ENCODE assay signal across 28 cellular contexts in genomic region chr1:221675880-221676800, GRCh38.
"Had no signal": no experiment of that assay in that cellular context is flagged by ENCODE, and none has a peak within 500 bp of the region (broad histone marks: within the 10 kb centered on the region; RNA-seq: fewer than 3 reads in every experiment).

No MANE protein-coding gene starts in this region.

- ATAC-seq: foreskin keratinocyte; gastroesophageal sphincter; heart left ventricle; left cardiac atrium; lower lobe of right lung; naive thymus-derived CD8-positive, alpha-beta T cell; psoas muscle; right cardiac atrium; stimulated activated naive CD8-positive, alpha-beta T cell treated with anti-CD3 and anti-CD28 coated beads, Interleukin-15, amount 100 ng/mL, for 72 hours had no signal

- H3K4me2 ChIP-seq: hepatocyte, smooth muscle cell had no signal

- H3K79me2 ChIP-seq: hepatocyte had no signal

- FAIRE-seq: endothelial cell of umbilical vein had no signal

- H3K36me3 ChIP-seq: esophagus muscularis mucosa, gastroesophageal sphincter, heart left ventricle, left ventricle myocardium inferior, lower lobe of right lung, suprapubic skin, transverse colon, vagina had no signal

- DNase-seq: dermis blood vessel endothelial cell; effector memory CD4-positive, alpha-beta T cell; foreskin keratinocyte; heart left ventricle; left cardiac atrium; left ventricle myocardium inferior; lower lobe of right lung; naive thymus-derived CD8-positive, alpha-beta T cell; nephron progenitor cell; nucleus accumbens; posterior cingulate gyrus; psoas muscle; right cardiac atrium; stimulated activated CD4-positive, alpha-beta T cell treated with anti-CD3 and anti-CD28 coated beads, Interleukin-12 subunit alpha, Interleukin-12 subunit beta, amount 100 ng/mL, for 4 hours; stimulated activated CD4-positive, alpha-beta T cell treated with anti-CD3 and anti-CD28 coated beads, Interleukin-1b, Interleukin-23, amount 100 ng/mL, for 48 hours; stimulated activated CD4-positive, alpha-beta T cell treated with anti-CD3 and anti-CD28 coated beads, Interleukin-4, amount 100 ng/mL, for 1 hour; stimulated activated CD8-positive, alpha-beta memory T cell treated with anti-CD3 and anti-CD28 coated beads, Interleukin-4, amount 100 ng/mL, for 48 hours; stimulated activated naive CD4-positive, alpha-beta T cell; stimulated activated naive CD8-positive, alpha-beta T cell treated with anti-CD3 and anti-CD28 coated beads, Interleukin-15, amount 100 ng/mL, for 72 hours; transverse colon had no signal

- H3K4me3 ChIP-seq: coronary artery, esophagus muscularis mucosa, gastroesophageal sphincter, heart left ventricle, hepatocyte, left ventricle myocardium inferior, lower lobe of right lung, psoas muscle, smooth muscle cell, suprapubic skin, transverse colon, vagina had no signal

- H3K9me3 ChIP-seq: lower lobe of right lung, suprapubic skin, transverse colon, vagina had no signal

- H3K27me3 ChIP-seq: esophagus muscularis mucosa, foreskin keratinocyte, gastroesophageal sphincter, heart left ventricle, hepatocyte, suprapubic skin, transverse colon, vagina had no signal

- H2AFZ ChIP-seq: hepatocyte had no signal

- H3K4me1 ChIP-seq: esophagus muscularis mucosa, foreskin keratinocyte, gastroesophageal sphincter, heart left ventricle, left ventricle myocardium inferior, lower lobe of right lung, psoas muscle, suprapubic skin, transverse colon, vagina had no signal

- H3K27ac ChIP-seq: coronary artery, esophagus muscularis mucosa, foreskin keratinocyte, gastroesophageal sphincter, heart left ventricle, hepatocyte, left ventricle myocardium inferior, lower lobe of right lung, psoas muscle, suprapubic skin, transverse colon, vagina had no signal
